26 cellular contexts compared by ENCODE assay signal in the genomic region with DNA sequence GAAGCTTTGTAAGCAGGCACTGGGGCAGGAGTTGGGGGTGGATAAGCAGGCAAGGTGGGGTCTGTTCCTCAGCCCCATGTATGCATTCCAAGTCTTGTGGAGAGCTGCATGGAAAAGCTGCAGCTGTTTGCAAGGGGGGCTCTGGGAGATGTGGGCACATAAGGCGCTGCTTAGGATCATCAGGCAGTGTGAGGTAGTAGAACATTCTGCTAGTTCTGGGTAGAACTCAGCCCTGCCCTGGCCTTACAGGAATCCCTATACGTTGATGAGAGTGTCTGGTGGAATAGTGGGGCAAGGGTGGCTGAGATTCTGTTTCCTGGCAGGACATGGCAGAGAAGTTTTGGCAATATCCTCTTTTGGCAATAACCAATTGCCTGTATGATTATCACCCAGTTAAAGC.
"Had no signal": no experiment of that assay in that cellular context is flagged by ENCODE, and none has a peak within 500 bp of the region (broad histone marks: within the 10 kb centered on the region; RNA-seq: fewer than 3 reads in every experiment).

No MANE protein-coding gene starts in this region.

- H3K9me3 Mint-ChIP-seq: activated CD4-positive, alpha-beta memory T cell treated with anti-CD3 and anti-CD28 coated beads, Interleukin-2, amount 10 ng/mL, durations not matched to agents 7 days and 5 days; natural killer cell; stimulated activated effector memory CD8-positive, alpha-beta T cell treated with anti-CD3 and anti-CD28 coated beads, Interleukin-12 subunit alpha, Interleukin-12 subunit beta, amount 100 ng/mL, for 72 hours had no signal

- H3K79me2 ChIP-seq: hepatocyte had no signal

- H3K27ac Mint-ChIP-seq: activated CD4-positive, alpha-beta memory T cell treated with anti-CD3 and anti-CD28 coated beads, Interleukin-2, amount 10 ng/mL, durations not matched to agents 7 days and 5 days; activated CD8-positive, alpha-beta memory T cell treated with anti-CD3 and anti-CD28 coated beads, Interleukin-2, amount 10 ng/mL, durations not matched to agents 7 days and 5 days; activated naive CD4-positive, alpha-beta T cell treated with anti-CD3 and anti-CD28 coated beads, Interleukin-2, amount 10 ng/mL, durations not matched to agents 7 days and 5 days; natural killer cell; stimulated activated effector memory CD8-positive, alpha-beta T cell treated with anti-CD3 and anti-CD28 coated beads, Interleukin-12 subunit alpha, Interleukin-12 subunit beta, amount 100 ng/mL, for 72 hours; T-helper 17 cell had no signal

- DNase-seq: activated CD4-positive, alpha-beta memory T cell treated with anti-CD3 and anti-CD28 coated beads, Interleukin-2, amount 10 ng/mL, durations not matched to agents 7 days and 5 days; activated CD4-positive, alpha-beta T cell treated with anti-CD3 and anti-CD28 coated beads for 48 hours; activated CD4-positive, CD25-positive, alpha-beta regulatory T cell; activated CD8-positive, alpha-beta memory T cell treated with anti-CD3 and anti-CD28 coated beads, Interleukin-2, amount 10 ng/mL, durations not matched to agents 7 days and 5 days; activated effector memory CD4-positive, alpha-beta T cell treated with anti-CD3 and anti-CD28 coated beads, Interleukin-2, amount 50 U/mL, for 16 hours; activated naive CD4-positive, alpha-beta T cell treated with anti-CD3 and anti-CD28 coated beads, Interleukin-2, amount 10 ng/mL, durations not matched to agents 7 days and 5 days; activated T-cell treated with anti-CD3 and anti-CD28 coated beads for 4 hours; effector CD4-positive, alpha-beta T cell; erythroblast; foreskin keratinocyte; glutamatergic neuron; kidney glomerular epithelial cell; left ventricle myocardium inferior; midbrain; natural killer cell; occipital lobe; stimulated activated CD4-positive, alpha-beta T cell treated with anti-CD3 and anti-CD28 coated beads, Interleukin-2, amount 100 ng/mL, for 24 hours; stomach; SW 1271; T-helper 17 cell; trophoblast cell had no signal

- H3K36me3 ChIP-seq: cardiac muscle cell, left ventricle myocardium inferior, stomach, vagina had no signal

- H3K4me1 Mint-ChIP-seq: activated CD4-positive, alpha-beta memory T cell treated with anti-CD3 and anti-CD28 coated beads, Interleukin-2, amount 10 ng/mL, durations not matched to agents 7 days and 5 days; activated CD8-positive, alpha-beta memory T cell treated with anti-CD3 and anti-CD28 coated beads, Interleukin-2, amount 10 ng/mL, durations not matched to agents 7 days and 5 days; activated naive CD4-positive, alpha-beta T cell treated with anti-CD3 and anti-CD28 coated beads, Interleukin-2, amount 10 ng/mL, durations not matched to agents 7 days and 5 days; natural killer cell; stimulated activated effector memory CD8-positive, alpha-beta T cell treated with anti-CD3 and anti-CD28 coated beads, Interleukin-12 subunit alpha, Interleukin-12 subunit beta, amount 100 ng/mL, for 72 hours; T-helper 17 cell had no signal

- H3K9me3 ChIP-seq: left ventricle myocardium inferior, stomach, vagina had no signal

- H3K4me3 ChIP-seq: cardiac muscle cell, hepatocyte, left ventricle myocardium inferior, skin epidermis, stomach, vagina had no signal

- H3K4me2 ChIP-seq: hepatocyte had no signal

- H2AFZ ChIP-seq: hepatocyte had no signal

- H3K27me3 ChIP-seq: cardiac muscle cell, hepatocyte, stomach, vagina had no signal

- H3K4me3 Mint-ChIP-seq: activated CD4-positive, alpha-beta memory T cell treated with anti-CD3 and anti-CD28 coated beads, Interleukin-2, amount 10 ng/mL, durations not matched to agents 7 days and 5 days; activated CD8-positive, alpha-beta memory T cell treated with anti-CD3 and anti-CD28 coated beads, Interleukin-2, amount 10 ng/mL, durations not matched to agents 7 days and 5 days; activated naive CD4-positive, alpha-beta T cell treated with anti-CD3 and anti-CD28 coated beads, Interleukin-2, amount 10 ng/mL, durations not matched to agents 7 days and 5 days; natural killer cell; stimulated activated effector memory CD8-positive, alpha-beta T cell treated with anti-CD3 and anti-CD28 coated beads, Interleukin-12 subunit alpha, Interleukin-12 subunit beta, amount 100 ng/mL, for 72 hours; T-helper 17 cell had no signal

- H3K27ac ChIP-seq: cardiac muscle cell, foreskin keratinocyte, hepatocyte, left ventricle myocardium inferior, vagina had no signal

- ATAC-seq: activated CD8-positive, alpha-beta memory T cell treated with anti-CD3 and anti-CD28 coated beads, Interleukin-2, amount 10 ng/mL, durations not matched to agents 7 days and 5 days; foreskin keratinocyte; natural killer cell; stimulated activated effector memory CD8-positive, alpha-beta T cell treated with anti-CD3 and anti-CD28 coated beads, Interleukin-12 subunit alpha, Interleukin-12 subunit beta, amount 100 ng/mL, for 72 hours; T-helper 17 cell had no signal

- H3K36me3 Mint-ChIP-seq: activated CD8-positive, alpha-beta memory T cell treated with anti-CD3 and anti-CD28 coated beads, Interleukin-2, amount 10 ng/mL, durations not matched to agents 7 days and 5 days; activated naive CD4-positive, alpha-beta T cell treated with anti-CD3 and anti-CD28 coated beads, Interleukin-2, amount 10 ng/mL, durations not matched to agents 7 days and 5 days; natural killer cell; stimulated activated effector memory CD8-positive, alpha-beta T cell treated with anti-CD3 and anti-CD28 coated beads, Interleukin-12 subunit alpha, Interleukin-12 subunit beta, amount 100 ng/mL, for 72 hours had no signal

- H3K27me3 Mint-ChIP-seq: activated CD4-positive, alpha-beta memory T cell treated with anti-CD3 and anti-CD28 coated beads, Interleukin-2, amount 10 ng/mL, durations not matched to agents 7 days and 5 days had no signal

- H3K4me1 ChIP-seq: foreskin keratinocyte, left ventricle myocardium inferior, vagina had no signal
